Comparison of ENCODE assay signal across 8 cellular contexts in genomic region chr3:161069441-161070251, GRCh38. TPM values are rescaled to one million over a fixed set of nuclear protein-coding genes. Genes with fewer than 3 reads are reported as not detected.
DNase-seq lines count a peak whose midpoint lies in the region; ATAC-seq, FAIRE-seq and TF ChIP-seq lines count a peak whose summit lies in the region.

No MANE protein-coding gene starts in this region.

- no peak overlapping the region for H3K9ac ChIP-seq in skeletal muscle satellite cell (ENCODE audit: low read depth, low read length)

- H3K4me1 ChIP-seq in esophagus squamous epithelium (peaks cover 14 to 49% (median 19%) of the 10 kb centered on the region in 3 donors), skeletal muscle satellite cell (ENCODE audit: control insufficient read depth, insufficient read depth, low read length) (peaks cover 28% of the 10 kb centered on the region)

- no peak for TF ChIP-seq POLR2A in esophagus squamous epithelium (IDR thresholded peaks at IDR 0.05)

- TF ChIP-seq CTCF in esophagus squamous epithelium (IDR thresholded peaks at IDR 0.05), result no peak

- peak; percentile 89 for DNase-seq in DMS79 (lab: John Stamatoyannopoulos, UW)
- DNase-seq in RCC 7860 (ENCODE audit: low spot score), result peak; percentile 67
- no peak for DNase-seq in esophagus squamous epithelium (lab: John Stamatoyannopoulos, UW)
- DNase-seq in mucosa of gallbladder (ENCODE audit: low spot score), result no peak
- no peak for DNase-seq in NCI-H2081 treated with DMSO at 0.1 percent for 48 hours (lab: John Stamatoyannopoulos, UW)

- H3K9me3 ChIP-seq in esophagus squamous epithelium (no peaks in the 10 kb centered on the region), skeletal muscle satellite cell (replicated peaks; ENCODE audit: low read length) (no peaks in the 10 kb centered on the region)

- peak; percentile 98 for ATAC-seq in GM19395 (IDR thresholded peaks at IDR 0.05; ENCODE audit: unreplicated experiment)
- peak; percentile 82 for ATAC-seq in HG03280 (IDR thresholded peaks at IDR 0.05; ENCODE audit: unreplicated experiment)

- FAIRE-seq in RCC 7860 (lab: Jason Lieb, UNC), result peak; percentile 90

- H3K4me3 ChIP-seq in esophagus squamous epithelium (no peak overlapping the region), skeletal muscle satellite cell (ENCODE audit: low read length) (peak overlapping the region; percentile 21)

- intact Hi-C loops in esophagus squamous epithelium (cut with DNase I), result no loop called here

- WGBS in esophagus squamous epithelium, 2 donors, result 22 to 31% methylated on average over 4 to 5 of the region's 5 CpGs

- peak overlapping the region; percentile 61 for H3K4me2 ChIP-seq in skeletal muscle satellite cell (ENCODE audit: low read length)

- H3K27me3 ChIP-seq in esophagus squamous epithelium (no peaks in the 10 kb centered on the region), skeletal muscle satellite cell (ENCODE audit: control insufficient read depth, insufficient read depth, low read length) (no peaks in the 10 kb centered on the region)

- H3K27ac ChIP-seq in esophagus squamous epithelium, result peak overlapping the region; percentile 51 to 81 (median 76)

- peaks cover 0 to 22% (median 0%) of the 10 kb centered on the region in 3 donors for H3K36me3 ChIP-seq in esophagus squamous epithelium
- no peaks in the 10 kb centered on the region for H3K36me3 ChIP-seq in skeletal muscle satellite cell (ENCODE audit: insufficient read depth, low read length)

RNA-seq across cellular contexts. Expression of gene B3GALNT1, which starts 35.5 kb away (rescaled TPM):
- 1 to 10 TPM; 3.0 to 8.0 (median 6.4) TPM for total RNA-seq in esophagus squamous epithelium
- total RNA-seq in skeletal muscle satellite cell (2012; rRNA removed), result 6.6 and 8.4 TPM in 2 replicates
- 13.4 TPM for total RNA-seq in mucosa of gallbladder

Comparison
In these comparisons a context has a peak if more than half of its experiments do, and no peak if none do; other contexts are left out.
1. DNase-seq: peak in DMS79 (single experiment) and RCC 7860 (single experiment); none in esophagus squamous epithelium (single experiment), mucosa of gallbladder (single experiment) and NCI-H2081 treated with DMSO at 0.1 percent for 48 hours (single experiment).